In genomic region chr1:28280961-28281360, GRCh38 we compare ENCODE assay signal across 24 cellular contexts. TPM values are rescaled to one million over a fixed set of nuclear protein-coding genes. Genes with fewer than 3 reads are reported as not detected.
DNase-seq lines count a peak whose midpoint lies in the region; ATAC-seq, FAIRE-seq and TF ChIP-seq lines count a peak whose summit lies in the region.
"Had no signal": no experiment of that assay in that cellular context is flagged by ENCODE, and none has a peak within 500 bp of the region (broad histone marks: within the 10 kb centered on the region; RNA-seq: fewer than 3 reads in every experiment).

No MANE protein-coding gene starts in this region.

- peak overlapping the region; percentile 5 for H3K9ac ChIP-seq in adipocyte (ENCODE audit: low read length)
- H3K9ac ChIP-seq in kidney (ENCODE audit: low read length in 2 of 2), result no peak overlapping the region
- H3K9ac ChIP-seq: KMS-11 had no signal

- H3K4me1 ChIP-seq in adipocyte (ENCODE audit: control insufficient read depth, insufficient read depth, low read length) (peaks cover 25% of the 10 kb centered on the region), kidney (ENCODE audit: control insufficient read depth in 1 of 2, insufficient read depth in 1 of 2, low read depth in 1 of 2, low read length in 2 of 2) (peaks cover 3 to 5% of the 10 kb centered on the region in 2 donors)
- H3K4me1 ChIP-seq: thyroid gland had no signal

- no peaks in the 10 kb centered on the region for H3K9me3 Mint-ChIP-seq in CD14-positive monocyte
- no peaks in the 10 kb centered on the region for H3K9me3 Mint-ChIP-seq in activated naive CD4-positive, alpha-beta T cell treated with anti-CD3 and anti-CD28 coated beads for 36 hours
- H3K9me3 Mint-ChIP-seq: activated T-cell treated with anti-CD3 and anti-CD28 coated beads, Interleukin-2, amount 50 U/mL, for 4 hours; naive thymus-derived CD4-positive, alpha-beta T cell had no signal

- peak overlapping the region in 4 of 7 donors; percentile 7 to 76 (median 36) for H3K27ac Mint-ChIP-seq in CD14-positive monocyte
- no peak overlapping the region for H3K27ac Mint-ChIP-seq in activated naive CD4-positive, alpha-beta T cell treated with anti-CD3 and anti-CD28 coated beads for 36 hours

- H3K27me3 Mint-ChIP-seq in CD14-positive monocyte (ENCODE audit: low read depth in 3 of 3), result peaks cover 0 to 4% (median 0%) of the 10 kb centered on the region in 3 donors
- no peaks in the 10 kb centered on the region for H3K27me3 Mint-ChIP-seq in activated naive CD4-positive, alpha-beta T cell treated with anti-CD3 and anti-CD28 coated beads for 36 hours (ENCODE audit: low read depth)
- H3K27me3 Mint-ChIP-seq: naive thymus-derived CD4-positive, alpha-beta T cell had no signal

- intact Hi-C loops in CD14-positive monocyte (cut with micrococcal nuclease), result no loop called here
- intact Hi-C loops in kidney (cut with DNase I), result no loop called here
- intact Hi-C loops in activated naive CD4-positive, alpha-beta T cell treated with anti-CD3 and anti-CD28 coated beads for 36 hours (cut with micrococcal nuclease), result no loop called here

- CTCF ChIA-PET in activated naive CD4-positive, alpha-beta T cell treated with anti-CD3 and anti-CD28 coated beads for 36 hours (lab: Charles Lee), result no interaction called here

- H3K9me3 ChIP-seq in adipocyte (ENCODE audit: control insufficient read depth, low read length), result no peaks in the 10 kb centered on the region
- no peaks in the 10 kb centered on the region for H3K9me3 ChIP-seq in kidney (ENCODE audit: control insufficient read depth in 1 of 2, low read length in 2 of 2)
- H3K9me3 ChIP-seq: Peyer's patch, thyroid gland had no signal

- H3K4me3 Mint-ChIP-seq in CD14-positive monocyte, result no peak overlapping the region
- H3K4me3 Mint-ChIP-seq in activated naive CD4-positive, alpha-beta T cell treated with anti-CD3 and anti-CD28 coated beads for 36 hours, result no peak overlapping the region
- H3K4me3 Mint-ChIP-seq: activated T-cell treated with anti-CD3 and anti-CD28 coated beads, Interleukin-2, amount 50 U/mL, for 4 hours; naive thymus-derived CD4-positive, alpha-beta T cell had no signal

- TF ChIP-seq CTCF in CD14-positive monocyte (IDR thresholded peaks at IDR 0.05) (no peak), kidney (IDR thresholded peaks at IDR 0.05; ENCODE audit: borderline replicate concordance, extremely low read depth, insufficient read depth) (no peak), omental fat pad (IDR thresholded peaks at IDR 0.05) (no peak)

- peak overlapping the region; percentile 26 to 43 for H3K27ac ChIP-seq in kidney (ENCODE audit: low read depth in 2 of 2, low read length in 2 of 2)
- H3K27ac ChIP-seq: KMS-11, thyroid gland had no signal

- FAIRE-seq in kidney (lab: Jason Lieb, UNC), result no peak
- FAIRE-seq: A204.1, endothelial cell of umbilical vein, GM18507, keratinocyte had no signal

- peak; percentile 22 for ATAC-seq in omental fat pad (ENCODE audit: low FRiP score)
- ATAC-seq: activated T-cell treated with anti-CD3 and anti-CD28 coated beads, Interleukin-2, amount 50 U/mL, for 4 hours; stimulated activated naive CD8-positive, alpha-beta T cell treated with anti-CD3 and anti-CD28 coated beads, Interleukin-15, Interleukin-2, amounts not matched to agents 100 U/mL and 50 U/mL, for 24 hours had no signal

- DNase-seq in CD14-positive monocyte (ENCODE audit: low spot score), result no peak
- DNase-seq in adipocyte (ENCODE audit: low read depth), result no peak
- DNase-seq in kidney, result peak; percentile 71
- no peak for DNase-seq in omental fat pad (ENCODE audit: low spot score)
- no peak for DNase-seq in NK-92 (lab: John Stamatoyannopoulos, UW; ENCODE audit: unreplicated experiment)
- DNase-seq in cerebellar nuclear complex (lab: John Stamatoyannopoulos, UW), result no peak
- DNase-seq in activated CD4-positive, alpha-beta T cell treated with anti-CD3 and anti-CD28 coated beads for 1 hour, result no peak
- DNase-seq in activated naive CD4-positive, alpha-beta T cell treated with anti-CD3 and anti-CD28 coated beads for 36 hours, result no peak
- DNase-seq: activated CD4-positive, alpha-beta T cell treated with anti-CD3 and anti-CD28 coated beads for 4 hours; activated naive CD4-positive, alpha-beta T cell; activated T-cell treated with anti-CD3 and anti-CD28 coated beads, Interleukin-2, amount 50 U/mL, for 4 hours; AML-193; amygdala; GF-D8; naive thymus-derived CD4-positive, alpha-beta T cell; NCI-H524; Peyer's patch; stimulated activated naive CD8-positive, alpha-beta T cell treated with anti-CD3 and anti-CD28 coated beads, Interleukin-15, Interleukin-2, amounts not matched to agents 100 U/mL and 50 U/mL, for 24 hours; thyroid gland had no signal

- peaks cover 31% of the 10 kb centered on the region for H3K4me1 Mint-ChIP-seq in CD14-positive monocyte
- no peaks in the 10 kb centered on the region for H3K4me1 Mint-ChIP-seq in activated naive CD4-positive, alpha-beta T cell treated with anti-CD3 and anti-CD28 coated beads for 36 hours (ENCODE audit: low read depth)

- H3K4me3 ChIP-seq in adipocyte (ENCODE audit: low read length) (no peak overlapping the region), kidney (ENCODE audit: low read length in 2 of 2) (no peak overlapping the region)
- H3K4me3 ChIP-seq: Peyer's patch, thyroid gland had no signal

- peaks cover 44 to 63% of the 10 kb centered on the region in 2 donors for H3K36me3 Mint-ChIP-seq in CD14-positive monocyte
- peaks cover 37% of the 10 kb centered on the region for H3K36me3 Mint-ChIP-seq in activated naive CD4-positive, alpha-beta T cell treated with anti-CD3 and anti-CD28 coated beads for 36 hours (ENCODE audit: low read depth)

- H3K27me3 ChIP-seq in adipocyte (replicated peaks; ENCODE audit: control insufficient read depth, insufficient read depth, low read length), result no peaks in the 10 kb centered on the region
- H3K27me3 ChIP-seq: Peyer's patch, thyroid gland had no signal

- peaks cover 73% of the 10 kb centered on the region for H3K36me3 ChIP-seq in adipocyte (ENCODE audit: control insufficient read depth, insufficient read depth, low read length, severe bottlenecking)
- peaks cover 15 to 43% of the 10 kb centered on the region in 2 donors for H3K36me3 ChIP-seq in kidney (ENCODE audit: control insufficient read depth in 1 of 2, insufficient read depth in 2 of 2, low read length in 2 of 2)

RNA-seq across cellular contexts. Expression of gene SESN2, which starts 21.6 kb away (rescaled TPM):
- polyA plus RNA-seq in CD14-positive monocyte (1 to 10 TPM; 5.0 to 5.1 TPM), kidney (ENCODE audit: insufficient read depth, low read depth, low replicate concordance) (22.7 TPM)
- total RNA-seq in kidney (19.4 TPM), omental fat pad (10 to 100 TPM; 13.2 to 20.4 (median 13.8) TPM)
- 10 to 100 TPM; 46.2 to 46.9 TPM for total RNA-seq in activated naive CD4-positive, alpha-beta T cell treated with anti-CD3 and anti-CD28 coated beads for 36 hours

RNA-seq across cellular contexts. Expression of gene ATP5IF1, which starts 45.0 kb away (rescaled TPM):
- polyA plus RNA-seq in CD14-positive monocyte (100 to 1,000 TPM; 296 to 339 TPM), kidney (ENCODE audit: insufficient read depth, low read depth, low replicate concordance) (906 TPM)
- total RNA-seq in kidney (172 TPM), omental fat pad (100 to 1,000 TPM in 2 of 4 donors, 10 to 100 TPM in 2; 92.5 to 149 (median 107) TPM)
- total RNA-seq in activated naive CD4-positive, alpha-beta T cell treated with anti-CD3 and anti-CD28 coated beads for 36 hours, result 100 to 1,000 TPM; 182 to 185 TPM

RNA-seq across cellular contexts. Expression of gene MED18, which starts 47.9 kb away (rescaled TPM):
- polyA plus RNA-seq in CD14-positive monocyte (1 to 10 TPM; 2.5 to 6.3 TPM), kidney (ENCODE audit: insufficient read depth, low read depth, low replicate concordance) (13.2 TPM)
- total RNA-seq in kidney (14.6 TPM), omental fat pad (10 to 100 TPM in 2 of 4 donors, 1 to 10 TPM in 2; 8.2 to 13.7 (median 10.3) TPM)
- total RNA-seq in activated naive CD4-positive, alpha-beta T cell treated with anti-CD3 and anti-CD28 coated beads for 36 hours, result 10 to 100 TPM; 13.2 to 13.3 TPM

RNA-seq across cellular contexts. Expression of gene DNAJC8, which starts 48.1 kb away (rescaled TPM):
- polyA plus RNA-seq in CD14-positive monocyte (100 to 1,000 TPM; 113 to 118 TPM), kidney (ENCODE audit: insufficient read depth, low read depth, low replicate concordance) (110 TPM)
- total RNA-seq in kidney (71.7 TPM), omental fat pad (10 to 100 TPM; 48.3 to 72.2 (median 64.1) TPM)
- total RNA-seq in activated naive CD4-positive, alpha-beta T cell treated with anti-CD3 and anti-CD28 coated beads for 36 hours, result 100 to 1,000 TPM; 113 to 115 TPM
